Comparison of ENCODE assay signal across 1 cellular context in the genomic region with DNA sequence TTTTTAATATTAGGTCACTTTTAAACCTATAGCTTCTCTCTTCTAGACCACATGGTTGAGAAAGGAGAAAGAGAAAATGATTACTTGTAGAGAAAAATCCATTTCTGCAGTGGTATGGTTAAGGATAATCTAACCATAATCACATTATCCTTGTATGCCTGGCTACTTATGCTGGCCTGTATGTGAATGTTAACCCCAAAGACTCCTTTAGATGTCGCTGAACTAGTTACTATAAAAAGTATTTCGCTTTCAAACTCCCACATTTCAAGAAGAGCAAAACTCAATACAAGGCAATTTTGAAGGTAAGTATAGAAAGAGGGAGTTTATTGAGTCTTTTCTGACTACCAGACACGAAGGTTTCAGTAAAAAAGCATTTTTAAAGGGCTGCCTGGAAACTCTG.
TF ChIP-seq lines count a peak whose summit lies in the region.

No MANE protein-coding gene starts in this region.

TF ChIP-seq in IMR-90, 13 proteins besides CTCF, POLR2A, EP300 and RAD21:
- TF ChIP-seq MXI1 (IDR thresholded peaks at IDR 0.05; ENCODE audit: borderline replicate concordance, low read depth, low read length), result no peak
- no peak for TF ChIP-seq NFE2L2 (IDR thresholded peaks at IDR 0.05; ENCODE audit: low read depth, low read length)
- TF ChIP-seq MAFK (IDR thresholded peaks at IDR 0.05; ENCODE audit: low read depth, low read length), result no peak
- TF ChIP-seq BHLHE40 (IDR thresholded peaks at IDR 0.05; ENCODE audit: low read depth, low read length), result no peak
- no peak for TF ChIP-seq CHD1 (IDR thresholded peaks at IDR 0.05; ENCODE audit: low read depth, low read length)
- TF ChIP-seq SMC3 (IDR thresholded peaks at IDR 0.05; ENCODE audit: low read depth, low read length), result no peak
- no peak for TF ChIP-seq USF2 (IDR thresholded peaks at IDR 0.05; ENCODE audit: low read depth, low read length)
- no peak for TF ChIP-seq FOS (IDR thresholded peaks at IDR 0.05; ENCODE audit: low read depth, low read length)
- TF ChIP-seq ELK1 (IDR thresholded peaks at IDR 0.05; ENCODE audit: borderline replicate concordance, low read depth, low read length), result no peak
- TF ChIP-seq RCOR1 (IDR thresholded peaks at IDR 0.05; ENCODE audit: insufficient replicate concordance, low read length), result no peak
- no peak for TF ChIP-seq CEBPB (IDR thresholded peaks at IDR 0.05; ENCODE audit: low read depth, low read length)
- TF ChIP-seq MAZ (IDR thresholded peaks at IDR 0.05; ENCODE audit: borderline replicate concordance, low read depth, low read length), result no peak
- no peak for TF ChIP-seq RFX5 (IDR thresholded peaks at IDR 0.05; ENCODE audit: low read depth, low read length)
